In the genomic region with DNA sequence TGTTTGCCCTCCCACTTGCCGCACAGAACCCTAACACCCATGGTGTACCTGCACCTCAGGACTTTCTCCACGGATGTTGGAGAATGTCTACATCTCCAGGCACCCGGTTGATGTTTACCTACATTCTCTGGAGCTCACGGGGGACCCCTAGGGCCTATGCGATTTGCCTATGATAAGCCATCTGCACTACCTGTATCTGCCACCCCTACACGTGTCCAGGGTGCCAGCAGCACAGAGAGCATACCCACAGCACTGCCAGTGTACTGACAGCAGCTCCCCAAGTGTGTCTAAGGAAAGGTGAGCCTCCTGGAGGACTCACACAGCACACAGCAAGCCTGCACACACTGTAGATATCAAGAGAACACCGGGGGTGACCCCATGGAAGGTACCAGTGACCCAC, we compare ENCODE assay signal across 25 cellular contexts. TPM values are rescaled to one million over a fixed set of nuclear protein-coding genes. Genes with fewer than 3 reads are reported as not detected.
"Had no signal": no experiment of that assay in that cellular context is flagged by ENCODE, and none has a peak within 500 bp of the region (broad histone marks: within the 10 kb centered on the region; RNA-seq: fewer than 3 reads in every experiment).

No MANE protein-coding gene starts in this region.

- H3K9me3 ChIP-seq: MG63, SK-N-SH had no signal

- H3K36me3 ChIP-seq: MG63 had no signal

- H3K9ac ChIP-seq: SK-N-SH had no signal

- DNase-seq: IMR-90, Karpas-422, KG1, MG63, NCI-H1092, NCI-H1105 treated with DMSO at 0.1 percent for 48 hours, NCI-H1417 treated with DMSO at 0.1 percent for 48 hours, NCI-H146, NCI-H187, NCI-H2029, NCI-H2081 treated with DMSO at 0.1 percent for 48 hours, NCI-H2171, NCI-H226, NCI-H446, NCI-H510A, NCI-H524 treated with DMSO at 0.1 percent for 48 hours, NCI-H69, NCI-H774, RPMI8226, SHP77, SW 1271 had no signal

- FAIRE-seq: RCC 7860 had no signal

- H3K4me3 ChIP-seq: MG63 had no signal

- H3K27me3 ChIP-seq: MG63 had no signal

- H3K4me2 ChIP-seq: SK-N-SH had no signal

- H3K27ac ChIP-seq: HL-60 had no signal

RNA-seq across cellular contexts. Expression of gene LMX1B, which starts 31.3 kb away (rescaled TPM):
- total RNA-seq: HT-29, IMR-90 had no signal
- polyA plus RNA-seq: IMR-90, SK-N-SH had no signal
